In genomic region chr11:59953463-59954218, GRCh38 we compare ENCODE assay signal across 1 cellular context.
TF ChIP-seq lines count a peak whose summit lies in the region.

No MANE protein-coding gene starts in this region.

TF ChIP-seq in neural cell, 6 proteins besides CTCF, POLR2A, EP300 and RAD21 (continued from another document):
- TF ChIP-seq, protein P1, sequence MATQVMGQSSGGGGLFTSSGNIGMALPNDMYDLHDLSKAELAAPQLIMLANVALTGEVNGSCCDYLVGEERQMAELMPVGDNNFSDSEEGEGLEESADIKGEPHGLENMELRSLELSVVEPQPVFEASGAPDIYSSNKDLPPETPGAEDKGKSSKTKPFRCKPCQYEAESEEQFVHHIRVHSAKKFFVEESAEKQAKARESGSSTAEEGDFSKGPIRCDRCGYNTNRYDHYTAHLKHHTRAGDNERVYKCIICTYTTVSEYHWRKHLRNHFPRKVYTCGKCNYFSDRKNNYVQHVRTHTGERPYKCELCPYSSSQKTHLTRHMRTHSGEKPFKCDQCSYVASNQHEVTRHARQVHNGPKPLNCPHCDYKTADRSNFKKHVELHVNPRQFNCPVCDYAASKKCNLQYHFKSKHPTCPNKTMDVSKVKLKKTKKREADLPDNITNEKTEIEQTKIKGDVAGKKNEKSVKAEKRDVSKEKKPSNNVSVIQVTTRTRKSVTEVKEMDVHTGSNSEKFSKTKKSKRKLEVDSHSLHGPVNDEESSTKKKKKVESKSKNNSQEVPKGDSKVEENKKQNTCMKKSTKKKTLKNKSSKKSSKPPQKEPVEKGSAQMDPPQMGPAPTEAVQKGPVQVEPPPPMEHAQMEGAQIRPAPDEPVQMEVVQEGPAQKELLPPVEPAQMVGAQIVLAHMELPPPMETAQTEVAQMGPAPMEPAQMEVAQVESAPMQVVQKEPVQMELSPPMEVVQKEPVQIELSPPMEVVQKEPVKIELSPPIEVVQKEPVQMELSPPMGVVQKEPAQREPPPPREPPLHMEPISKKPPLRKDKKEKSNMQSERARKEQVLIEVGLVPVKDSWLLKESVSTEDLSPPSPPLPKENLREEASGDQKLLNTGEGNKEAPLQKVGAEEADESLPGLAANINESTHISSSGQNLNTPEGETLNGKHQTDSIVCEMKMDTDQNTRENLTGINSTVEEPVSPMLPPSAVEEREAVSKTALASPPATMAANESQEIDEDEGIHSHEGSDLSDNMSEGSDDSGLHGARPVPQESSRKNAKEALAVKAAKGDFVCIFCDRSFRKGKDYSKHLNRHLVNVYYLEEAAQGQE (IDR thresholded peaks at IDR 0.05; ENCODE audit: borderline replicate concordance), result no peak
- no peak for TF ChIP-seq EZH2 (IDR thresholded peaks at IDR 0.05; ENCODE audit: borderline replicate concordance, insufficient read depth, low read length, poor library complexity, severe bottlenecking)
- TF ChIP-seq POLR2AphosphoS5 (IDR thresholded peaks at IDR 0.05), result no peak
- TF ChIP-seq MXI1 (conservative IDR thresholded peaks at IDR 0.05; ENCODE audit: poor library complexity, severe bottlenecking), result no peak
TF ChIP-seq in neural cell: peak in this region for 0.
